ENCODE assay signal across 21 cellular contexts in the genomic region with DNA sequence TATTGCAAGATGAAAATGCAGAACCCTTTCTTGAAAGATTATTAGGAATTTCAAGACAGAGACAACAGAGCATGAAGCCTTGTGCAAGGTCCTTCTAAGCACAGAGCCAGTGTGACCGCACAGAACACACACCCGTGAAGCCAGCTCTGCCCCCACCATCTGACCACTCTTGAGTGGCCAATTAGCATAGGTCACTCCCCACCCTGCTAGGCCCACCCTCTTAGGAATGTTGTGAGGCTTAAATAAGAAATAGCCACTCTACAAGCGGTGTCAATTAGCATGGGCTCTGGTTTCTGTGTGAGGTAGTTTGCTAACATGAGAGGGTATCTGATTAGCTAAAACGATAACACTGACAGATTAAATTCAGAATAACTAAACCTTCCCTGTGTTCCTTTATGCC.
DNase-seq lines count a peak whose midpoint lies in the region; ATAC-seq, FAIRE-seq and TF ChIP-seq lines count a peak whose summit lies in the region.
"Had no signal": no experiment of that assay in that cellular context is flagged by ENCODE, and none has a peak within 500 bp of the region (broad histone marks: within the 10 kb centered on the region; RNA-seq: fewer than 3 reads in every experiment).

No MANE protein-coding gene starts in this region.

- H3K9ac ChIP-seq in neural progenitor cell, result no peak overlapping the region
- H3K9ac ChIP-seq: GM23248 had no signal

- H3K4me1 ChIP-seq in heart left ventricle (peaks cover 0 to 63% (median 32%) of the 10 kb centered on the region in 12 donors), neural progenitor cell (peaks cover 55% of the 10 kb centered on the region)
- H3K4me1 ChIP-seq: BE2C had no signal

- WGBS in heart left ventricle, 4 donors, result 60 to 68% (median 65%) methylated on average over 4 of the region's 4 CpGs

- H3K36me3 Mint-ChIP-seq in WTC11 (peaks cover 27% of the 10 kb centered on the region), neural progenitor cell (peaks cover 39% of the 10 kb centered on the region)

- POLR2A ChIA-PET in WTC11 (lab: Charles Lee), result no interaction called here

- peaks cover 38% of the 10 kb centered on the region for H3F3A ChIP-seq in neural progenitor cell (ENCODE audit: low read depth)

- H3K4me3 Mint-ChIP-seq in WTC11, result no peak overlapping the region
- H3K4me3 Mint-ChIP-seq in neural progenitor cell, result no peak overlapping the region
- H3K4me3 Mint-ChIP-seq: CD4-positive, CD25-positive, alpha-beta regulatory T cell had no signal

- intact Hi-C loops in heart left ventricle (cut with DNase I), result loop anchor here in 3 of 10 donors (5.0 kb wide), 1 partner anchor 36 kb away; no protein-coding TSS in a partner anchor

- no peaks in the 10 kb centered on the region for H3K79me2 ChIP-seq in neural progenitor cell (ENCODE audit: low read depth)

- H2AFZ ChIP-seq in neural progenitor cell (replicated peaks), result no peak overlapping the region
- H2AFZ ChIP-seq: GM23248 had no signal

- no peak for DNase-seq in WTC11 (ENCODE audit: low spot score)
- DNase-seq in heart left ventricle, result no peak
- DNase-seq in iPS-NIHi11 (ENCODE audit: low spot score), result peak; percentile 62
- DNase-seq in neural progenitor cell (ENCODE audit: low spot score), result peak; percentile 15
- no peak for DNase-seq in GM12891 (ENCODE audit: insufficient read length, low spot score)
- DNase-seq in hepatic stellate cell (ENCODE audit: low spot score), result no peak
- DNase-seq: BE2C; CD4-positive, CD25-positive, alpha-beta regulatory T cell; EL; GF-D8; GM23248; HCEC 1CT; KG1; NCI-H1092; NCI-H1436; NCI-H187 treated with DMSO at 0.1 percent for 48 hours; NCI-H2227 treated with DMSO at 0.1 percent for 48 hours; NCI-H524 treated with DMSO at 0.1 percent for 48 hours; NCI-H82; Peyer's patch had no signal

- TF ChIP-seq POLR2A in heart left ventricle (IDR thresholded peaks at IDR 0.05) (no peak), GM12891 (IDR thresholded peaks at IDR 0.05; ENCODE audit: low read depth, low read length) (no peak)

- TF ChIP-seq CTCF in WTC11 (IDR thresholded peaks at IDR 0.05), result no peak
- TF ChIP-seq CTCF in heart left ventricle (IDR thresholded peaks at IDR 0.05), result no peak
- TF ChIP-seq CTCF in neural progenitor cell (IDR thresholded peaks at IDR 0.05), result no peak

- H3K27ac Mint-ChIP-seq in WTC11 (peak overlapping the region; percentile 90), neural progenitor cell (no peak overlapping the region)

- H3K9me3 ChIP-seq in heart left ventricle (no peaks in the 10 kb centered on the region), neural progenitor cell (ENCODE audit: low read depth) (no peaks in the 10 kb centered on the region)
- H3K9me3 ChIP-seq: BE2C, Peyer's patch had no signal

- no peak overlapping the region for H3K4me2 ChIP-seq in neural progenitor cell

- no peak for FAIRE-seq in GM12891 (lab: Jason Lieb, UNC)

- H4K20me1 ChIP-seq in neural progenitor cell (ENCODE audit: low read depth), result peaks cover 70% of the 10 kb centered on the region

- no peaks in the 10 kb centered on the region for H3K27me3 Mint-ChIP-seq in WTC11 (ENCODE audit: low read depth)
- H3K27me3 Mint-ChIP-seq in neural progenitor cell (ENCODE audit: insufficient read depth, low read depth), result peaks cover 3% of the 10 kb centered on the region
- H3K27me3 Mint-ChIP-seq: CD4-positive, CD25-positive, alpha-beta regulatory T cell had no signal

- ATAC-seq in WTC11, result peak; percentile 45
- ATAC-seq in heart left ventricle, result peak; percentile 66 to 85 (median 77)
- no peak for ATAC-seq in GM21528 (IDR thresholded peaks at IDR 0.05; ENCODE audit: low FRiP score, unreplicated experiment)

- H3K9me3 Mint-ChIP-seq in WTC11, result no peaks in the 10 kb centered on the region
- no peaks in the 10 kb centered on the region for H3K9me3 Mint-ChIP-seq in neural progenitor cell
- H3K9me3 Mint-ChIP-seq: CD4-positive, CD25-positive, alpha-beta regulatory T cell had no signal

- H3K4me1 Mint-ChIP-seq in WTC11 (peaks cover 65% of the 10 kb centered on the region), neural progenitor cell (peaks cover 73% of the 10 kb centered on the region)

- no peak overlapping the region for H3K4me3 ChIP-seq in heart left ventricle
- H3K4me3 ChIP-seq in neural progenitor cell, result no peak overlapping the region
- H3K4me3 ChIP-seq: GM23248, Peyer's patch had no signal

- no peaks in the 10 kb centered on the region for H3K27me3 ChIP-seq in heart left ventricle
- H3K27me3 ChIP-seq in neural progenitor cell, result peaks cover 7% of the 10 kb centered on the region
- H3K27me3 ChIP-seq: BE2C, Peyer's patch had no signal

- H3K36me3 ChIP-seq in heart left ventricle (peaks cover 0 to 63% (median 39%) of the 10 kb centered on the region in 9 donors), neural progenitor cell (no peaks in the 10 kb centered on the region)
- H3K36me3 ChIP-seq: BE2C had no signal

- CTCF ChIA-PET in WTC11 (lab: Charles Lee), result interaction anchor here (0.6 to 5.5 kb wide), 5 partner anchors 19 to 562 kb away, joined by 3 to 42 read pairs (median 3); no protein-coding TSS in a partner anchor

- H3K27ac ChIP-seq in heart left ventricle (peak overlapping the region in 6 of 12 donors; percentile 4 to 43 (median 30)), neural progenitor cell (no peak overlapping the region)
- H3K27ac ChIP-seq: GM23248, Peyer's patch had no signal

TF ChIP-seq in WTC11, 78 proteins besides CTCF, POLR2A, EP300 and RAD21:
- TF ChIP-seq CBFB (CRISPR knock-in tag; IDR thresholded peaks at IDR 0.05; ENCODE audit: low read depth) (no peak), SMAD3 (CRISPR knock-in tag; IDR thresholded peaks at IDR 0.05; ENCODE audit: borderline replicate concordance) (no peak), ESRRA (CRISPR knock-in tag; IDR thresholded peaks at IDR 0.05; ENCODE audit: borderline replicate concordance) (no peak), RELA (CRISPR knock-in tag; IDR thresholded peaks at IDR 0.05; ENCODE audit: borderline replicate concordance) (no peak)

TF ChIP-seq in GM12891, 5 proteins besides CTCF, POLR2A, EP300 and RAD21:
- TF ChIP-seq POU2F2 (IDR thresholded peaks at IDR 0.05; ENCODE audit: low read depth, low read length) (no peak), POLR2AphosphoS5 (IDR thresholded peaks at IDR 0.05; ENCODE audit: low read depth, low read length) (no peak), SPI1 (IDR thresholded peaks at IDR 0.05; ENCODE audit: low read depth, low read length) (no peak), TAF1 (IDR thresholded peaks at IDR 0.05; ENCODE audit: low read depth, low read length) (no peak), PAX5 (IDR thresholded peaks at IDR 0.05; ENCODE audit: insufficient read depth, low read length, severe bottlenecking) (no peak)

Comparison
In these comparisons a context has a peak if more than half of its experiments do, and no peak if none do; other contexts are left out.
1. DNase-seq: peak in iPS-NIHi11 (single experiment) and neural progenitor cell (single experiment); none in WTC11 (single experiment), heart left ventricle (0 of 5), GM12891 (single experiment) and hepatic stellate cell (single experiment).